ENCODE assay signal across 7 cellular contexts in the genomic region with DNA sequence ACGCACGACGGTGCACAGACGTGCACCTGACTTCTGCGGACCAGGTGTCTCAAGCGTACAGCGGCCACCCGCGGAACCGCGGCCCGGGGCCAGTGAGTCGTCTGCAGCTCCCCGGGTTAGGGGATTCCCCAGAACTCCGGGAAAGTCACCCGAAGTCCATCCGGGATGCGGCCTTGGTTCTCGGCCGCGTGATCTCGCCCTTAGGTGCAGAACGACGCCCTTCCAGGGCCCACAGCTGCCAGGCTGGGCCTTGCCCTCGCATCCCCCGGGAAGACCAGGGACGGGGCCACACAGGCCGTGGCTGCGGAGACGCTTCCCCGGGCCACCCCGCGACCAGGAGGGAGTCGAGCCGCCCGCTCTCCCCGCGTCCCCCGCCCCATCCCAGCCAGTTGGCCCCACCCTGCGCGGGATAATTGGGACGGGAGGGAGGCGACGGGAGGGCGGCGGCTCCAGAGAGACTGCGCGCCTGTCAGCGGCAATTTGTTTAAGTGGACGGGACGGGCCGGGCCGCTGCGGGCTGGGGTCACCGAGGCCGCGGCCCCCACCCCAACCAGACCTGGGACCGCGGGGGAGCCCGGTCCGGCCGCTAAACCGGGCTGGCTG. TPM values are rescaled to one million over a fixed set of nuclear protein-coding genes. Genes with fewer than 3 reads are reported as not detected.
DNase-seq lines count a peak whose midpoint lies in the region; ATAC-seq, FAIRE-seq and TF ChIP-seq lines count a peak whose summit lies in the region.

No MANE protein-coding gene starts in this region.

- POLR2A ChIA-PET in endothelial cell of umbilical vein (lab: Charles Lee): no interaction called here

- no peaks in the 10 kb centered on the region for H3K79me2 ChIP-seq in endothelial cell of umbilical vein (ENCODE audit: control insufficient read depth, insufficient read depth, low read length)

- H3K27ac ChIP-seq in endothelial cell of umbilical vein (ENCODE audit: insufficient read depth, low read depth, low read length) (no peak overlapping the region), mucosa of rectum (ENCODE audit: low read depth in 2 of 2, low read length in 2 of 2) (peak overlapping the region; percentile 72 to 77), thoracic aorta (peak overlapping the region; percentile 44 to 91)

- H3K4me3 ChIP-seq in endothelial cell of umbilical vein (replicated peaks in 1 of 3; ENCODE audit: insufficient read depth in 1 of 3, low read depth in 1 of 3, low read length in 3 of 3) (no peak overlapping the region), mucosa of rectum (ENCODE audit: low read length in 2 of 2) (peak overlapping the region in 1 of 2 donors; percentile 23), thoracic aorta (peak overlapping the region; percentile 87)

- intact Hi-C loops in endothelial cell of umbilical vein (cut with micrococcal nuclease): no loop called here

- BruUV-seq in endothelial cell of umbilical vein (replicated peaks; lab: Mats Ljungman, UMichigan): no TSS peak

- no peaks in the 10 kb centered on the region for H3K9me1 ChIP-seq in endothelial cell of umbilical vein (replicated peaks; ENCODE audit: control insufficient read depth, extremely low read depth, insufficient read depth, low read length)

- ATAC-seq in thoracic aorta (ENCODE audit: insufficient number of reproducible peaks, low FRiP score, low read depth) (no peak), HG03196 (IDR thresholded peaks at IDR 0.05; ENCODE audit: unreplicated experiment) (no peak)

- H3K36me3 ChIP-seq in endothelial cell of umbilical vein (ENCODE audit: control insufficient read depth in 2 of 2, extremely low read depth in 1 of 2, insufficient read depth in 2 of 2, low read length in 2 of 2) (no peaks in the 10 kb centered on the region), mucosa of rectum (ENCODE audit: control insufficient read depth in 2 of 2, insufficient read depth in 2 of 2, low read length in 2 of 2) (no peaks in the 10 kb centered on the region), thoracic aorta (no peaks in the 10 kb centered on the region)

- DNase-seq in NCI-H69 (lab: John Stamatoyannopoulos, UW) (peak; percentile 47), endothelial cell of umbilical vein (ENCODE audit: low read depth, low spot score) (no peak), thoracic aorta (ENCODE audit: low spot score) (no peak), SHP77 treated with DMSO at 0.1 percent for 48 hours (lab: John Stamatoyannopoulos, UW) (no peak), HK-2 (ENCODE audit: unreplicated experiment) (no peak)

- CTCF ChIA-PET in endothelial cell of umbilical vein (lab: Charles Lee): interaction anchor here (0.9 to 2.4 kb wide), 2 partner anchors 16 to 675 kb away, joined by 3 to 9 read pairs; no protein-coding TSS in a partner anchor

- H3K27me3 ChIP-seq in endothelial cell of umbilical vein (ENCODE audit: control insufficient read depth in 2 of 2, insufficient read depth in 2 of 2, low read length in 2 of 2): peaks cover 48 to 55% of the 10 kb centered on the region in 2 experiments
- peaks cover 34 to 42% of the 10 kb centered on the region in 2 donors for H3K27me3 ChIP-seq in mucosa of rectum (ENCODE audit: control insufficient read depth in 2 of 2, insufficient read depth in 2 of 2, low read length in 2 of 2)
- no peaks in the 10 kb centered on the region for H3K27me3 ChIP-seq in thoracic aorta (replicated peaks; ENCODE audit: insufficient read depth)

- H4K20me1 ChIP-seq in endothelial cell of umbilical vein (replicated peaks; ENCODE audit: control insufficient read depth, extremely low read depth, insufficient read depth, low read length): no peaks in the 10 kb centered on the region

- no peak overlapping the region for H3K4me2 ChIP-seq in endothelial cell of umbilical vein (ENCODE audit: insufficient read depth, low read length)

- dilution Hi-C loops in endothelial cell of umbilical vein (cut with MboI; ENCODE audit: extremely low pct_ligation_motif_present, low sequenced_read_pairs): no loop called here

- H3K9me3 ChIP-seq in endothelial cell of umbilical vein (replicated peaks; ENCODE audit: control insufficient read depth, insufficient read depth, low read length) (no peaks in the 10 kb centered on the region), mucosa of rectum (ENCODE audit: control insufficient read depth in 2 of 2, low read length in 2 of 2) (no peaks in the 10 kb centered on the region), thoracic aorta (no peaks in the 10 kb centered on the region)

- no peak for TF ChIP-seq CTCF in endothelial cell of umbilical vein (IDR thresholded peaks at IDR 0.05; ENCODE audit: extremely low read depth in 1 of 2, insufficient read depth in 1 of 2, low read depth in 1 of 2, low read length in 2 of 2)
- TF ChIP-seq CTCF in thoracic aorta (IDR thresholded peaks at IDR 0.05): no peak

- H3K4me1 ChIP-seq in endothelial cell of umbilical vein (ENCODE audit: control insufficient read depth, extremely low read depth, insufficient read depth, low read length) (no peaks in the 10 kb centered on the region), mucosa of rectum (ENCODE audit: control insufficient read depth in 2 of 2, insufficient read depth in 2 of 2, low read length in 2 of 2) (peaks cover 3 to 4% of the 10 kb centered on the region in 2 donors), thoracic aorta (ENCODE audit: control insufficient read depth in 1 of 2, low read depth in 2 of 2) (peaks cover 4 to 41% of the 10 kb centered on the region in 2 donors)

- FAIRE-seq in endothelial cell of umbilical vein (lab: Jason Lieb, UNC): no peak

- H3K9ac ChIP-seq in endothelial cell of umbilical vein (replicated peaks; ENCODE audit: extremely low read depth, insufficient read depth, low read length) (no peak overlapping the region), mucosa of rectum (ENCODE audit: low read depth in 1 of 2, low read length in 2 of 2) (no peak overlapping the region)

- no peak overlapping the region for H2AFZ ChIP-seq in endothelial cell of umbilical vein (ENCODE audit: low read depth, low read length)

- TF ChIP-seq POLR2A in endothelial cell of umbilical vein (IDR thresholded peaks at IDR 0.05; ENCODE audit: low read depth, low read length): no peak

TF ChIP-seq in endothelial cell of umbilical vein, 7 proteins besides CTCF, POLR2A, EP300 and RAD21:
- TF ChIP-seq MAX (IDR thresholded peaks at IDR 0.05; ENCODE audit: insufficient read depth, insufficient read length) (no peak), EZH2 (IDR thresholded peaks at IDR 0.05; ENCODE audit: borderline replicate concordance, low read depth, low read length, severe bottlenecking) (peak; percentile 88)

RNA-seq across cellular contexts. Expression of gene TBX2, which starts 3.6 kb away (rescaled TPM):
- total RNA-seq in endothelial cell of umbilical vein (not detected in 2 replicates), thoracic aorta (10 to 100 TPM; 35.2 to 49.5 TPM)
- not detected in 2 replicates for polyA plus RNA-seq in endothelial cell of umbilical vein
- 0.01 TPM in 1 of 2 replicates, not detected in the other for polyA plus RNA-seq in endothelial cell of umbilical vein (2011; cell fraction: cytosol; rRNA removed)
- polyA plus RNA-seq in endothelial cell of umbilical vein (2011; cell fraction: nucleus; rRNA removed): not detected in 2 replicates
- not detected in 2 replicates for polyA plus RNA-seq in endothelial cell of umbilical vein (2012)
- polyA minus RNA-seq in endothelial cell of umbilical vein: not detected in 2 replicates
- polyA minus RNA-seq in endothelial cell of umbilical vein (2011; cell fraction: cytosol; rRNA and poly(A)+ RNA removed): 0.82 TPM
- polyA minus RNA-seq in endothelial cell of umbilical vein (2011; cell fraction: nucleus; rRNA and poly(A)+ RNA removed): not detected in 2 replicates

RNA-seq across cellular contexts. Expression of gene TBX4, which starts 56.1 kb away (rescaled TPM):
- total RNA-seq in endothelial cell of umbilical vein (not detected in 2 replicates), thoracic aorta (not detected)
- polyA plus RNA-seq in endothelial cell of umbilical vein: not detected in 2 replicates
- polyA plus RNA-seq in endothelial cell of umbilical vein (2011; cell fraction: cytosol; rRNA removed): not detected in 2 replicates
- not detected in 2 replicates for polyA plus RNA-seq in endothelial cell of umbilical vein (2011; cell fraction: nucleus; rRNA removed)
- polyA plus RNA-seq in endothelial cell of umbilical vein (2012): not detected in 2 replicates
- not detected in 2 replicates for polyA minus RNA-seq in endothelial cell of umbilical vein
- polyA minus RNA-seq in endothelial cell of umbilical vein (2011; cell fraction: cytosol; rRNA and poly(A)+ RNA removed): not detected
- polyA minus RNA-seq in endothelial cell of umbilical vein (2011; cell fraction: nucleus; rRNA and poly(A)+ RNA removed): not detected in 2 replicates

Comparison
In these comparisons a context has a peak if more than half of its experiments do, and no peak if none do; other contexts are left out.
1. RNA of gene TBX2, which starts 3.6 kb away (total RNA-seq): 35.2 to 49.5 TPM in thoracic aorta; not detected in endothelial cell of umbilical vein; every median in the first group is over 10 times any median in the second.